In genomic region chr11:62727833-62728721, GRCh38 we compare ENCODE assay signal across 8 cellular contexts. TPM values are rescaled to one million over a fixed set of nuclear protein-coding genes. Genes with fewer than 3 reads are reported as not detected.
DNase-seq lines count a peak whose midpoint lies in the region; ATAC-seq and TF ChIP-seq lines count a peak whose summit lies in the region.

TTC9C (plus strand) TSS chr11:62728486; CDS start chr11:62728849, 363 bp downstream.

- no peaks in the 10 kb centered on the region for H3K27me3 Mint-ChIP-seq in activated CD4-positive, alpha-beta T cell treated with anti-CD3 and anti-CD28 coated beads, Interleukin-2, amount 10 ng/mL, durations not matched to agents 7 days and 5 days

- H3K4me3 ChIP-seq in BJ (ENCODE audit: low read depth, low read length) = peak within 1 kb of the TSS; percentile 88

- POLR2A ChIA-PET in BJ (lab: Charles Lee) = interaction anchor here (0.6 to 2.2 kb wide), 7 partner anchors 19 to 301 kb away, joined by 4 to 12 read pairs (median 6); partner anchors contain the start of genes C11orf98, CSKMT and MTA2
- POLR2A ChIA-PET in activated CD4-positive, alpha-beta T cell treated with anti-CD3 and anti-CD28 coated beads, Interleukin-2, amount 10 ng/mL, durations not matched to agents 7 days and 5 days (lab: Charles Lee) = interaction anchor here (0.5 to 1.6 kb wide), 8 partner anchors 9 to 539 kb away, joined by 3 to 17 read pairs (median 4); partner anchors contain the start of genes GANAB, SLC3A2 and TUT1

- H3K36me3 ChIP-seq in BJ (ENCODE audit: control insufficient read depth, insufficient read depth, low read length) = 0 out of 2 replicates have a peak, but pooled peaks cover 2% of the 10 kb centered on the region

- peak within 1 kb of the TSS; percentile 96 for H3K4me3 Mint-ChIP-seq in activated CD4-positive, alpha-beta T cell treated with anti-CD3 and anti-CD28 coated beads, Interleukin-2, amount 10 ng/mL, durations not matched to agents 7 days and 5 days

- CTCF ChIA-PET in BJ (lab: Yijun Ruan, JAX) = interaction anchor here (0.6 to 1.4 kb wide), 8 partner anchors 11 to 287 kb away, joined by 3 to 4 read pairs (median 3); partner anchors contain the start of gene BSCL2
- CTCF ChIA-PET in activated CD4-positive, alpha-beta T cell treated with anti-CD3 and anti-CD28 coated beads, Interleukin-2, amount 10 ng/mL, durations not matched to agents 7 days and 5 days (lab: Charles Lee) = interaction anchor here (0.6 to 2.9 kb wide), 17 partner anchors 10 to 900 kb away, joined by 3 to 13 read pairs (median 3); partner anchors contain the start of genes POLR2G, SLC3A2, TMEM179B and TUT1

- H3K9me3 Mint-ChIP-seq in activated CD4-positive, alpha-beta T cell treated with anti-CD3 and anti-CD28 coated beads, Interleukin-2, amount 10 ng/mL, durations not matched to agents 7 days and 5 days = no peaks in the 10 kb centered on the region

- H3K36me3 Mint-ChIP-seq in activated CD4-positive, alpha-beta T cell treated with anti-CD3 and anti-CD28 coated beads, Interleukin-2, amount 10 ng/mL, durations not matched to agents 7 days and 5 days (ENCODE audit: low read depth) = peaks cover 60% of the 10 kb centered on the region

- peak; percentile 43 for ATAC-seq in GM19328 (IDR thresholded peaks at IDR 0.05; ENCODE audit: unreplicated experiment)
- ATAC-seq in HG03520 (IDR thresholded peaks at IDR 0.05; ENCODE audit: unreplicated experiment) = peak; percentile 48

- peaks cover 49% of the 10 kb centered on the region for H3K4me1 Mint-ChIP-seq in activated CD4-positive, alpha-beta T cell treated with anti-CD3 and anti-CD28 coated beads, Interleukin-2, amount 10 ng/mL, durations not matched to agents 7 days and 5 days

- no peaks in the 10 kb centered on the region for H3K27me3 ChIP-seq in BJ (ENCODE audit: control insufficient read depth, insufficient read depth, low read length)

- no peak for TF ChIP-seq CTCF in BJ (IDR thresholded peaks at IDR 0.05; ENCODE audit: insufficient read depth, low read depth, low read length)

- peak within 1 kb of the TSS; percentile 98 for H3K27ac Mint-ChIP-seq in activated CD4-positive, alpha-beta T cell treated with anti-CD3 and anti-CD28 coated beads, Interleukin-2, amount 10 ng/mL, durations not matched to agents 7 days and 5 days

- peak; percentile 82 for DNase-seq in BJ (ENCODE audit: low read depth)
- peak; percentile 99 for DNase-seq in NCI-H69 (lab: John Stamatoyannopoulos, UW)
- DNase-seq in activated CD4-positive, alpha-beta T cell treated with anti-CD3 and anti-CD28 coated beads, Interleukin-2, amount 10 ng/mL, durations not matched to agents 7 days and 5 days = peak; percentile 93
- peak; percentile 99 for DNase-seq in dedifferentiated amniotic fluid mesenchymal stem cell (ENCODE audit: extremely low spot score)
- DNase-seq in left kidney (ENCODE audit: low read depth, low spot score) = peak; percentile 99
- peak; percentile 86 to 89 for DNase-seq in stimulated activated CD4-positive, alpha-beta T cell treated with anti-CD3 and anti-CD28 coated beads, Interleukin-2, amount 100 ng/mL, for 24 hours

RNA-seq across cellular contexts. Expression of gene TTC9C, which starts in this region (rescaled TPM):
- polyA plus RNA-seq in BJ (2011; rRNA removed) = 31.7 and 32.6 TPM in 2 replicates
- 14.2 and 16.7 TPM in 2 replicates for polyA minus RNA-seq in BJ (2011; rRNA and poly(A)+ RNA removed)
- 10 to 100 TPM; 51.1 to 59.9 TPM for total RNA-seq in activated CD4-positive, alpha-beta T cell treated with anti-CD3 and anti-CD28 coated beads, Interleukin-2, amount 10 ng/mL, durations not matched to agents 7 days and 5 days

Comparison
In these comparisons a context has a peak if more than half of its experiments do, and no peak if none do; other contexts are left out.
1. Peak in every context shown above with its lines: DNase-seq, ATAC-seq and H3K4me3 ChIP-seq.